Comparison of ENCODE assay signal across 8 cellular contexts in genomic region chr2:177265386-177265690, GRCh38. TPM values are rescaled to one million over a fixed set of nuclear protein-coding genes. Genes with fewer than 3 reads are reported as not detected.
DNase-seq lines count a peak whose midpoint lies in the region; ATAC-seq and TF ChIP-seq lines count a peak whose summit lies in the region.

No MANE protein-coding gene starts in this region.

- no peaks in the 10 kb centered on the region for H3K9me3 Mint-ChIP-seq in CD4-positive, alpha-beta memory T cell

- peak in 3 of 5 donors; percentile 52 to 60 (median 56) for DNase-seq in CD4-positive, alpha-beta memory T cell
- DNase-seq in NCI-H1930 (lab: John Stamatoyannopoulos, UW): peak; percentile 55
- peak; percentile 46 for DNase-seq in amniotic epithelial cell (ENCODE audit: low read depth)
- peak; percentile 75 to 84 for DNase-seq in hippocampal formation (lab: John Stamatoyannopoulos, UW)
- peak in 1 of 2 donors; percentile 55 for DNase-seq in gastrocnemius medialis
- no peak for DNase-seq in NCI-H226

- intact Hi-C loops in CD4-positive, alpha-beta memory T cell (cut with micrococcal nuclease): no loop called here
- intact Hi-C loops in gastrocnemius medialis (cut with DNase I; ENCODE audit: low total_unique reads): loop anchor here (2.0 to 10.0 kb wide), 2 partner anchors 31 to 129 kb away; partner anchors contain the start of gene AGPS

- in situ Hi-C loops in gastrocnemius medialis (cut with MboI; ENCODE audit: low sequenced_read_pairs in 4 of 4): loop anchor here in 2 of 4 donors (5.0 to 10.0 kb wide), 3 partner anchors 51 to 101 kb away; partner anchors contain the start of gene HNRNPA3 (in 1 of the 2)

- POLR2A ChIA-PET in CD4-positive, alpha-beta memory T cell (lab: Charles Lee; ENCODE audit: partially characterized antibody): interaction anchor here (0.7 to 7.0 kb wide), 32 partner anchors 8 to 1185 kb away, joined by 3 to 260 read pairs (median 18); partner anchors contain the start of genes AGPS, HNRNPA3, PJVK and PRKRA

- peaks cover 0 to 25% of the 10 kb centered on the region in 2 donors for H3K36me3 Mint-ChIP-seq in CD4-positive, alpha-beta memory T cell

- H3K4me1 Mint-ChIP-seq in CD4-positive, alpha-beta memory T cell: peaks cover 27 to 58% (median 39%) of the 10 kb centered on the region in 4 donors

- H3K9me3 ChIP-seq in CD4-positive, alpha-beta memory T cell (ENCODE audit: control insufficient read depth in 1 of 2, low read length in 2 of 2): no peaks in the 10 kb centered on the region
- H3K9me3 ChIP-seq in gastrocnemius medialis: no peaks in the 10 kb centered on the region

- ATAC-seq in GM19023 (IDR thresholded peaks at IDR 0.05; ENCODE audit: unreplicated experiment) (peak; percentile 1), gastrocnemius medialis (peak; percentile 29 to 38), HG03571 (IDR thresholded peaks at IDR 0.05; ENCODE audit: unreplicated experiment) (no peak)

- H3K27ac Mint-ChIP-seq in CD4-positive, alpha-beta memory T cell: peak overlapping the region; percentile 99 to 100 (median 99)

- no peak for TF ChIP-seq POLR2A in gastrocnemius medialis (IDR thresholded peaks at IDR 0.05)

- TF ChIP-seq CTCF in gastrocnemius medialis (IDR thresholded peaks at IDR 0.05 in 4 of 5, conservative IDR thresholded peaks at IDR 0.05 in 1 of 5): peak in 2 of 5 experiments; percentile 43 to 47

- CTCF ChIA-PET in CD4-positive, alpha-beta memory T cell (lab: Charles Lee; ENCODE audit: partially characterized antibody): interaction anchor here (0.9 to 11.1 kb wide), 24 partner anchors 12 to 127 kb away, joined by 3 to 161 read pairs (median 19); partner anchors contain the start of genes AGPS and HNRNPA3

- no peaks in the 10 kb centered on the region for H3K27me3 Mint-ChIP-seq in CD4-positive, alpha-beta memory T cell

- no peaks in the 10 kb centered on the region for H3K27me3 ChIP-seq in CD4-positive, alpha-beta memory T cell (ENCODE audit: insufficient read depth, low read length)
- H3K27me3 ChIP-seq in gastrocnemius medialis: no peaks in the 10 kb centered on the region

- H3K36me3 ChIP-seq in CD4-positive, alpha-beta memory T cell (ENCODE audit: insufficient read depth, low read length): no peaks in the 10 kb centered on the region
- no peaks in the 10 kb centered on the region for H3K36me3 ChIP-seq in gastrocnemius medialis

- peak overlapping the region; percentile 40 to 57 for H3K4me3 ChIP-seq in CD4-positive, alpha-beta memory T cell (ENCODE audit: low read length in 2 of 2)
- H3K4me3 ChIP-seq in gastrocnemius medialis: peak overlapping the region; percentile 86 to 99 (median 96)

- H3K4me3 Mint-ChIP-seq in CD4-positive, alpha-beta memory T cell: peak overlapping the region; percentile 94 to 99 (median 97)

- peak overlapping the region; percentile 100 for H3K27ac ChIP-seq in CD4-positive, alpha-beta memory T cell (ENCODE audit: low read depth, low read length)
- peak overlapping the region; percentile 99 to 100 (median 100) for H3K27ac ChIP-seq in gastrocnemius medialis

- H3K4me1 ChIP-seq in CD4-positive, alpha-beta memory T cell (ENCODE audit: insufficient read depth, low read length): peaks cover 43% of the 10 kb centered on the region
- peaks cover 40 to 41% of the 10 kb centered on the region in 2 donors for H3K4me1 ChIP-seq in gastrocnemius medialis

RNA-seq across cellular contexts. Expression of gene NFE2L2, which starts 0.8 kb away (rescaled TPM):
- 10 to 100 TPM; 86.9 TPM for total RNA-seq in CD4-positive, alpha-beta memory T cell
- polyA plus RNA-seq in CD4-positive, alpha-beta memory T cell: 10 to 100 TPM; 39.6 to 63.6 TPM
- 10 to 100 TPM; 33.0 to 93.3 (median 59.1) TPM for total RNA-seq in gastrocnemius medialis

RNA-seq across cellular contexts. Expression of gene HNRNPA3, which starts 52.7 kb away (rescaled TPM):
- total RNA-seq in CD4-positive, alpha-beta memory T cell: 100 to 1,000 TPM; 172 to 175 TPM
- 10 to 100 TPM; 41.1 to 64.5 TPM for polyA plus RNA-seq in CD4-positive, alpha-beta memory T cell
- 10 to 100 TPM; 16.1 to 32.2 (median 22.4) TPM for total RNA-seq in gastrocnemius medialis

Comparison
In these comparisons a context has a peak if more than half of its experiments do, and no peak if none do; other contexts are left out.
1. RNA of gene HNRNPA3, which starts 52.7 kb away (total RNA-seq): 172 to 175 TPM in CD4-positive, alpha-beta memory T cell; 16.1 to 32.2 TPM in gastrocnemius medialis; every median in the first group is over 4 times any median in the second.